15 cellular contexts compared by ENCODE assay signal in genomic region chr7:66282594-66282935, GRCh38.
DNase-seq lines count a peak whose midpoint lies in the region; ATAC-seq and TF ChIP-seq lines count a peak whose summit lies in the region.
"Had no signal": no experiment of that assay in that cellular context is flagged by ENCODE, and none has a peak within 500 bp of the region (broad histone marks: within the 10 kb centered on the region; RNA-seq: fewer than 3 reads in every experiment).

No MANE protein-coding gene starts in this region.

- POLR2A ChIA-PET in AG04450 (lab: Yijun Ruan, JAX), result interaction anchor here (1.4 kb wide), 1 partner anchor 78 kb away, joined by 5 read pairs; the partner anchor contains the start of gene TPST1

- H3K4me3 ChIP-seq in AG04450 (ENCODE audit: low read depth, low read length) (no peak overlapping the region), SK-N-MC (no peak overlapping the region), esophagus muscularis mucosa (no peak overlapping the region), sigmoid colon (no peak overlapping the region)
- H3K4me3 ChIP-seq: pancreas had no signal

- no peak for TF ChIP-seq POLR2A in esophagus muscularis mucosa (IDR thresholded peaks at IDR 0.05; ENCODE audit: low read depth)
- no peak for TF ChIP-seq POLR2A in sigmoid colon (IDR thresholded peaks at IDR 0.05)

- no peak for DNase-seq in AG04450 (ENCODE audit: low read depth, low spot score)
- no peak for DNase-seq in SK-N-MC (ENCODE audit: low read depth, low spot score)
- no peak for DNase-seq in esophagus muscularis mucosa (ENCODE audit: extremely low spot score)
- no peak for DNase-seq in sigmoid colon
- no peak for DNase-seq in HT-29 (ENCODE audit: low spot score)
- no peak for DNase-seq in HuH-7.5 (ENCODE audit: low spot score)
- no peak for DNase-seq in activated naive CD8-positive, alpha-beta T cell treated with anti-CD3 and anti-CD28 coated beads, Interleukin-2, amount 50 U/mL, for 24 hours
- DNase-seq: activated CD4-positive, alpha-beta T cell treated with anti-CD3 and anti-CD28 coated beads for 4 hours; Caco-2; GDM1; glutamatergic neuron; NCI-H2081; pancreas had no signal

- H3K27ac ChIP-seq in AG04450 (ENCODE audit: low read depth, low read length) (peak overlapping the region; percentile 79), SK-N-MC (peak overlapping the region; percentile 86), esophagus muscularis mucosa (replicated peaks in 1 of 4) (peak overlapping the region; percentile 52 to 71 (median 66)), sigmoid colon (peak overlapping the region; percentile 49 to 79 (median 66))
- H3K27ac ChIP-seq: pancreas had no signal

- no peak overlapping the region for H3K9ac ChIP-seq in SK-N-MC (ENCODE audit: insufficient read length)

- CTCF ChIA-PET in AG04450 (lab: Charles Lee), result interaction anchor here (1.5 kb wide), 1 partner anchor 252 kb away, joined by 14 read pairs; no protein-coding TSS in a partner anchor

- H3K27me3 ChIP-seq in AG04450 (ENCODE audit: control insufficient read depth, insufficient read depth, low read length) (no peaks in the 10 kb centered on the region), esophagus muscularis mucosa (no peaks in the 10 kb centered on the region), sigmoid colon (no peaks in the 10 kb centered on the region)
- H3K27me3 ChIP-seq: pancreas had no signal

- ATAC-seq in GM19035 (IDR thresholded peaks at IDR 0.05; ENCODE audit: unreplicated experiment), result no peak
- no peak for ATAC-seq in activated naive CD8-positive, alpha-beta T cell treated with anti-CD3 and anti-CD28 coated beads, Interleukin-2, amount 50 U/mL, for 24 hours

- TF ChIP-seq CTCF in AG04450 (IDR thresholded peaks at IDR 0.05; ENCODE audit: low read depth, low read length) (no peak), esophagus muscularis mucosa (IDR thresholded peaks at IDR 0.05) (no peak), sigmoid colon (IDR thresholded peaks at IDR 0.05) (no peak)

- no peaks in the 10 kb centered on the region for H3K27me3 Mint-ChIP-seq in activated naive CD8-positive, alpha-beta T cell treated with anti-CD3 and anti-CD28 coated beads, Interleukin-2, amount 50 U/mL, for 24 hours
- H3K27me3 Mint-ChIP-seq: activated naive CD4-positive, alpha-beta T cell treated with anti-CD3 and anti-CD28 coated beads, Interleukin-2, amount 50 U/mL, for 24 hours had no signal

- no peaks in the 10 kb centered on the region for H3K9me3 Mint-ChIP-seq in activated naive CD8-positive, alpha-beta T cell treated with anti-CD3 and anti-CD28 coated beads, Interleukin-2, amount 50 U/mL, for 24 hours
- H3K9me3 Mint-ChIP-seq: activated naive CD4-positive, alpha-beta T cell treated with anti-CD3 and anti-CD28 coated beads, Interleukin-2, amount 50 U/mL, for 24 hours had no signal

- peaks cover 3% of the 10 kb centered on the region for H3K4me1 Mint-ChIP-seq in activated naive CD8-positive, alpha-beta T cell treated with anti-CD3 and anti-CD28 coated beads, Interleukin-2, amount 50 U/mL, for 24 hours
- H3K4me1 Mint-ChIP-seq: activated naive CD4-positive, alpha-beta T cell treated with anti-CD3 and anti-CD28 coated beads, Interleukin-2, amount 50 U/mL, for 24 hours had no signal

- H3K36me3 ChIP-seq in SK-N-MC (ENCODE audit: insufficient read depth, low read length) (no peaks in the 10 kb centered on the region), esophagus muscularis mucosa (no peaks in the 10 kb centered on the region), sigmoid colon (no peaks in the 10 kb centered on the region)
- H3K36me3 ChIP-seq: pancreas had no signal

- peaks cover 2% of the 10 kb centered on the region for H3K36me3 Mint-ChIP-seq in activated naive CD8-positive, alpha-beta T cell treated with anti-CD3 and anti-CD28 coated beads, Interleukin-2, amount 50 U/mL, for 24 hours (ENCODE audit: low read depth)

- no peak for TF ChIP-seq EP300 in esophagus muscularis mucosa (IDR thresholded peaks at IDR 0.05)
- TF ChIP-seq EP300 in sigmoid colon (IDR thresholded peaks at IDR 0.05), result no peak

- H3K4me1 ChIP-seq in esophagus muscularis mucosa (peaks cover 15 to 28% (median 23%) of the 10 kb centered on the region in 4 donors), sigmoid colon (peaks cover 0 to 25% (median 19%) of the 10 kb centered on the region in 4 donors)
- H3K4me1 ChIP-seq: Caco-2, pancreas had no signal

- intact Hi-C loops in esophagus muscularis mucosa (cut with DNase I), result no loop called here
- intact Hi-C loops in sigmoid colon (cut with DNase I), result loop anchor here (5.0 kb wide), 1 partner anchor 75 kb away; the partner anchor contains the start of gene TPST1

- H3K4me3 Mint-ChIP-seq in activated naive CD8-positive, alpha-beta T cell treated with anti-CD3 and anti-CD28 coated beads, Interleukin-2, amount 50 U/mL, for 24 hours, result no peak overlapping the region
- H3K4me3 Mint-ChIP-seq: activated naive CD4-positive, alpha-beta T cell treated with anti-CD3 and anti-CD28 coated beads, Interleukin-2, amount 50 U/mL, for 24 hours had no signal

- WGBS in esophagus muscularis mucosa, result 63% methylated on average over 6 of the region's 6 CpGs
- WGBS in sigmoid colon, 2 donors, result 89 to 94% methylated on average over 6 of the region's 6 CpGs

- H3K27ac Mint-ChIP-seq in activated naive CD8-positive, alpha-beta T cell treated with anti-CD3 and anti-CD28 coated beads, Interleukin-2, amount 50 U/mL, for 24 hours, result no peak overlapping the region
- H3K27ac Mint-ChIP-seq: activated naive CD4-positive, alpha-beta T cell treated with anti-CD3 and anti-CD28 coated beads, Interleukin-2, amount 50 U/mL, for 24 hours had no signal

- H3K9me3 ChIP-seq in AG04450 (ENCODE audit: control insufficient read depth, insufficient read depth, low read length) (no peaks in the 10 kb centered on the region; the same call in 1 of the 2 replicates), SK-N-MC (ENCODE audit: low read depth, low read length) (no peaks in the 10 kb centered on the region), esophagus muscularis mucosa (no peaks in the 10 kb centered on the region), sigmoid colon (no peaks in the 10 kb centered on the region)
- H3K9me3 ChIP-seq: Caco-2, pancreas had no signal
